9 cellular contexts compared by ENCODE assay signal in genomic region chr12:109934026-109934425, GRCh38. TPM values are rescaled to one million over a fixed set of nuclear protein-coding genes. Genes with fewer than 3 reads are reported as not detected.
DNase-seq lines count a peak whose midpoint lies in the region; ATAC-seq and TF ChIP-seq lines count a peak whose summit lies in the region.
"Had no signal": no experiment of that assay in that cellular context is flagged by ENCODE, and none has a peak within 500 bp of the region (broad histone marks: within the 10 kb centered on the region; RNA-seq: fewer than 3 reads in every experiment).

No MANE protein-coding gene starts in this region.

- no peak overlapping the region for H3K27ac ChIP-seq in SK-N-SH (ENCODE audit: low read depth in 2 of 2, low read length in 1 of 2)

- H3K4me3 ChIP-seq in SK-N-SH (ENCODE audit: low read depth in 2 of 2, low read length in 1 of 2) = no peak overlapping the region

- peaks cover 57 to 64% of the 10 kb centered on the region in 2 experiments for H3K36me3 ChIP-seq in SK-N-SH (replicated peaks in 1 of 2; ENCODE audit: control insufficient read depth in 1 of 2, insufficient read depth in 2 of 2, low read length in 1 of 2)

- no peak overlapping the region for H3K4me3 Mint-ChIP-seq in stimulated activated naive CD8-positive, alpha-beta T cell treated with anti-CD3 and anti-CD28 coated beads, Interleukin-15, amount 100 ng/mL, for 72 hours

- POLR2A ChIA-PET in SK-N-SH (lab: Yijun Ruan, JAX) = no interaction called here

- no peak for TF ChIP-seq RAD21 in SK-N-SH (IDR thresholded peaks at IDR 0.05; ENCODE audit: low read length)

- peak overlapping the region in 1 of 2 donors; percentile 78 for H3K27ac Mint-ChIP-seq in stimulated activated naive CD8-positive, alpha-beta T cell treated with anti-CD3 and anti-CD28 coated beads, Interleukin-15, amount 100 ng/mL, for 72 hours

- H4K20me1 ChIP-seq in SK-N-SH (ENCODE audit: insufficient read depth) = no peaks in the 10 kb centered on the region

- peaks cover 8% of the 10 kb centered on the region for H3F3A ChIP-seq in SK-N-SH (replicated peaks; ENCODE audit: insufficient read depth)

- TF ChIP-seq EP300 in SK-N-SH (IDR thresholded peaks at IDR 0.05; ENCODE audit: borderline replicate concordance in 1 of 2, low read depth in 1 of 2, low read length in 1 of 2) = no peak

- H3K9ac ChIP-seq in SK-N-SH = no peak overlapping the region

- no peaks in the 10 kb centered on the region for H3K4me1 ChIP-seq in SK-N-SH (ENCODE audit: control insufficient read depth in 1 of 2, insufficient read depth in 2 of 2, low read depth in 1 of 2, low read length in 1 of 2)

- no peaks in the 10 kb centered on the region for H3K27me3 Mint-ChIP-seq in stimulated activated naive CD8-positive, alpha-beta T cell treated with anti-CD3 and anti-CD28 coated beads, Interleukin-15, amount 100 ng/mL, for 72 hours
- H3K27me3 Mint-ChIP-seq: naive B cell had no signal

- DNase-seq in stimulated activated naive CD8-positive, alpha-beta T cell treated with anti-CD3 and anti-CD28 coated beads, Interleukin-15, amount 100 ng/mL, for 72 hours = peak in 1 of 2 donors; percentile 21
- DNase-seq in stimulated activated naive CD8-positive, alpha-beta T cell treated with anti-CD3 and anti-CD28 coated beads, Interleukin-15, Interleukin-2, amounts not matched to agents 100 U/mL and 50 U/mL, for 24 hours = no peak
- DNase-seq in SK-N-SH (no peak), fibroblast of peridontal ligament (ENCODE audit: extremely low read depth) (peak; percentile 35), NCI-H2196 treated with DMSO at 0.1 percent for 48 hours (lab: John Stamatoyannopoulos, UW; ENCODE audit: unreplicated experiment) (no peak), Ammon's horn (ENCODE audit: low spot score) (no peak), NCI-H2196 (lab: John Stamatoyannopoulos, UW; ENCODE audit: unreplicated experiment) (no peak)
- DNase-seq: naive B cell had no signal

- H3K4me2 ChIP-seq in SK-N-SH = no peak overlapping the region

- no peaks in the 10 kb centered on the region for H3K27me3 ChIP-seq in SK-N-SH (ENCODE audit: insufficient read depth)

- CTCF ChIA-PET in SK-N-SH (lab: Yijun Ruan, JAX) = interaction anchor here (1.1 kb wide), 1 partner anchor 89 kb away, joined by 3 read pairs; no protein-coding TSS in a partner anchor

- no peaks in the 10 kb centered on the region for H3K9me3 ChIP-seq in SK-N-SH

- TF ChIP-seq CTCF in SK-N-SH (IDR thresholded peaks at IDR 0.05) = peak; percentile 55

- no peaks in the 10 kb centered on the region for H3K79me2 ChIP-seq in SK-N-SH (ENCODE audit: insufficient read depth)

- no peaks in the 10 kb centered on the region for H3K9me2 ChIP-seq in SK-N-SH

- H3K9me3 Mint-ChIP-seq in stimulated activated naive CD8-positive, alpha-beta T cell treated with anti-CD3 and anti-CD28 coated beads, Interleukin-15, amount 100 ng/mL, for 72 hours = no peaks in the 10 kb centered on the region
- H3K9me3 Mint-ChIP-seq: naive B cell had no signal

- ATAC-seq in stimulated activated naive CD8-positive, alpha-beta T cell treated with anti-CD3 and anti-CD28 coated beads, Interleukin-15, amount 100 ng/mL, for 72 hours = peak; percentile 56
- no peak for ATAC-seq in stimulated activated naive CD8-positive, alpha-beta T cell treated with anti-CD3 and anti-CD28 coated beads, Interleukin-15, Interleukin-2, amounts not matched to agents 100 U/mL and 50 U/mL, for 24 hours
- no peak for ATAC-seq in HG03196 (IDR thresholded peaks at IDR 0.05; ENCODE audit: unreplicated experiment)

- WGBS in SK-N-SH (ENCODE audit: low lambda C conversion rate) = 90% methylated on average over 5 of the region's 5 CpGs

- H3K4me1 Mint-ChIP-seq in stimulated activated naive CD8-positive, alpha-beta T cell treated with anti-CD3 and anti-CD28 coated beads, Interleukin-15, amount 100 ng/mL, for 72 hours = no peaks in the 10 kb centered on the region
- H3K4me1 Mint-ChIP-seq: naive B cell had no signal

- no peak overlapping the region for H2AFZ ChIP-seq in SK-N-SH (ENCODE audit: low read depth)

TF ChIP-seq in SK-N-SH, 30 proteins besides CTCF, POLR2A, EP300 and RAD21 (continues in another document):
- TF ChIP-seq MEF2A (IDR thresholded peaks at IDR 0.05; ENCODE audit: borderline replicate concordance, low read depth) (no peak), RCOR1 (IDR thresholded peaks at IDR 0.05; ENCODE audit: low read length) (no peak), FOXM1 (IDR thresholded peaks at IDR 0.05; ENCODE audit: low read depth) (no peak), USF2 (IDR thresholded peaks at IDR 0.05; ENCODE audit: borderline replicate concordance, low read depth, low read length) (no peak), NFIC (IDR thresholded peaks at IDR 0.05; ENCODE audit: borderline replicate concordance) (no peak), SIN3A (IDR thresholded peaks at IDR 0.05; ENCODE audit: borderline replicate concordance, low read depth, low read length) (no peak), JUND (IDR thresholded peaks at IDR 0.05) (no peak), PBX3 (IDR thresholded peaks at IDR 0.05) (no peak), ELF1 (IDR thresholded peaks at IDR 0.05) (no peak), REST (IDR thresholded peaks at IDR 0.05; ENCODE audit: low read depth, low read length) (no peak), MAX (IDR thresholded peaks at IDR 0.05; ENCODE audit: low read depth) (no peak), TEAD4 (IDR thresholded peaks at IDR 0.05; ENCODE audit: borderline replicate concordance, insufficient read depth) (no peak), EZH2phosphoT487 (IDR thresholded peaks at IDR 0.05; ENCODE audit: borderline replicate concordance, low read depth) (no peak), NRF1 (IDR thresholded peaks at IDR 0.05; ENCODE audit: low read depth, low read length) (no peak), MXI1 (IDR thresholded peaks at IDR 0.05; ENCODE audit: low read depth, low read length) (no peak)

RNA-seq across cellular contexts. Expression of gene TCHP, which starts 34.0 kb away (rescaled TPM):
- 19.0 and 37.3 TPM in 2 replicates for polyA plus RNA-seq in SK-N-SH (2012; rRNA removed)
- 27.3 and 33.6 TPM in 2 replicates for polyA plus RNA-seq in SK-N-SH (2012; cell fraction: cytosol; rRNA removed)
- polyA plus RNA-seq in SK-N-SH (2012; cell fraction: nucleus; rRNA removed) = 58.3 and 84.4 TPM in 2 replicates

RNA-seq across cellular contexts. Expression of gene GLTP, which starts 53.7 kb away (rescaled TPM):
- polyA plus RNA-seq in SK-N-SH (2012; rRNA removed) = 16.9 and 23.0 TPM in 2 replicates
- 20.3 and 20.5 TPM in 2 replicates for polyA plus RNA-seq in SK-N-SH (2012; cell fraction: cytosol; rRNA removed)
- 6.1 and 10.8 TPM in 2 replicates for polyA plus RNA-seq in SK-N-SH (2012; cell fraction: nucleus; rRNA removed)
